Comparison of ENCODE assay signal across 8 cellular contexts in the genomic region with DNA sequence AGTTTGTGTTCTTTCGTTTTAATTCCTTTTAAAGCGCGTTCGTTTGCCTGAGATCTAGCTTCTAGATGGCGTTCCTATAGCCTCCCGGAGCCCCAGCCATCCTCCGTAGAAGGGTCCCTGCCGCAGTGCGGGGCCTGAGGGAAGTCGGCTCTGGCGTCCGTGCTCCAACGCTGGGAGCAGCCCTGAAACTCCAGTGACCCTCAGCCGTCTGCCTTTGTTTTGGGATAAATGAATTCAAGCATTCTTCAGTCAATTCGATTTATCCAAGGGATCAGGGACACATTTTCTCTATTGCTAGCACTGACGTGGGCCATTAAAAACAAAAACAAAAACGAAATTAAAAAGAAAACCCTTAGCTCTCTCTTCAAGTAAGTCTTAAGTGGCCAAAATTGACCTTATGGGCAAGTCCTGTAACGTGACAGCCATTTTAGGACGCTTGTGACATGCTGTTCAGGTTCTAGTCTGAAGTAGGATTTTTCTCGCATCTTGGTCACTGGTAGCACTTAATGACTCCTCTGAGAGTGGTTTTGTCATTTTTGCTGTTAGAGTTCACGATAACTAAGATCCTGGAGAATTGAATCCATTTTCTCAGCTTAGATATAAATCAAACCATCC. TPM values are rescaled to one million over a fixed set of nuclear protein-coding genes. Genes with fewer than 3 reads are reported as not detected.
DNase-seq lines count a peak whose midpoint lies in the region; ATAC-seq and TF ChIP-seq lines count a peak whose summit lies in the region.

No MANE protein-coding gene starts in this region.

- peaks cover 20% of the 10 kb centered on the region for H3K4me1 ChIP-seq in PC-3 (ENCODE audit: insufficient read depth, low read length)
- peaks cover 4% of the 10 kb centered on the region for H3K4me1 ChIP-seq in mesodermal cell (ENCODE audit: control insufficient read depth, insufficient read depth, low read length, poor library complexity, severe bottlenecking)
- no peaks in the 10 kb centered on the region for H3K4me1 ChIP-seq in urinary bladder (ENCODE audit: insufficient read depth)

- H3K27me3 ChIP-seq in BJ (ENCODE audit: control insufficient read depth, insufficient read depth, low read length) (no peaks in the 10 kb centered on the region), PC-3 (ENCODE audit: low read length) (no peaks in the 10 kb centered on the region)

- H3K27ac ChIP-seq in PC-3 (ENCODE audit: low read length), result no peak overlapping the region
- H3K27ac ChIP-seq in mesodermal cell (ENCODE audit: low read depth, low read length, severe bottlenecking), result peak overlapping the region; percentile 93
- H3K27ac ChIP-seq in urinary bladder (ENCODE audit: low read depth), result peak overlapping the region; percentile 92

- TSS peak; percentile 85 for BruUV-seq in PC-3 (replicated peaks; lab: Mats Ljungman, UMichigan)

- H3F3A ChIP-seq in PC-3 (ENCODE audit: low read length, unreplicated experiment), result no peaks in the 10 kb centered on the region

- ATAC-seq in HG02981 (IDR thresholded peaks at IDR 0.05; ENCODE audit: unreplicated experiment) (peak; percentile 18), PC-3 (peak; percentile 19)

- peak; percentile 13 for TF ChIP-seq POLR2A in GM18526 (IDR thresholded peaks at IDR 0.05; ENCODE audit: extremely low read depth, insufficient read length)

- H2AFZ ChIP-seq in PC-3 (ENCODE audit: low read length), result peak overlapping the region; percentile 99

- no peaks in the 10 kb centered on the region for H3K9me3 ChIP-seq in PC-3 (ENCODE audit: low read length)
- no peaks in the 10 kb centered on the region for H3K9me3 ChIP-seq in mesodermal cell (ENCODE audit: control insufficient read depth, low read length)

- 3 to 14% methylated on average over 13 to 17 of the region's 21 CpGs for WGBS in mesodermal cell (ENCODE audit: insufficient coverage in 2 of 2), 2 experiments
- 4% methylated on average over 21 of the region's 21 CpGs for WGBS in urinary bladder

- H4K20me1 ChIP-seq in PC-3 (ENCODE audit: low read length), result peaks cover 8% of the 10 kb centered on the region; the same call in 1 of the 2 replicates

- H3K4me2 ChIP-seq in PC-3 (ENCODE audit: low read length), result peak overlapping the region; percentile 95

- CTCF ChIA-PET in BJ (lab: Yijun Ruan, JAX) (interaction anchor here (0.7 kb wide), 1 partner anchor 20 kb away, joined by 3 read pairs; no protein-coding TSS in a partner anchor), PC-3 (lab: Charles Lee) (interaction anchor here (0.6 kb wide), 1 partner anchor 1212 kb away, joined by 3 read pairs; no protein-coding TSS in a partner anchor)

- no peaks in the 10 kb centered on the region for H3K36me3 ChIP-seq in BJ (ENCODE audit: control insufficient read depth, insufficient read depth, low read length)
- H3K36me3 ChIP-seq in PC-3 (ENCODE audit: low read depth, low read length), result peaks cover 3% of the 10 kb centered on the region; the same call in 1 of the 2 replicates
- H3K36me3 ChIP-seq in mesodermal cell (ENCODE audit: control insufficient read depth, insufficient read depth, low read length), result no peaks in the 10 kb centered on the region
- H3K36me3 ChIP-seq in urinary bladder (ENCODE audit: insufficient read depth), result no peaks in the 10 kb centered on the region

- H3K9me2 ChIP-seq in PC-3 (replicated peaks; ENCODE audit: low read length), result no peaks in the 10 kb centered on the region

- intact Hi-C loops in PC-3 (cut with micrococcal nuclease), result loop anchor here (5.0 kb wide), 1 partner anchor 1349 kb away; no protein-coding TSS in a partner anchor

- POLR2A ChIA-PET in BJ (lab: Charles Lee), result no interaction called here
- POLR2A ChIA-PET in PC-3 (lab: Charles Lee; ENCODE audit: unreplicated experiment), result interaction anchor here (0.6 to 1.0 kb wide), 5 partner anchors 13 to 121 kb away, joined by 3 to 6 read pairs (median 4); no protein-coding TSS in a partner anchor

- DNase-seq in BJ (ENCODE audit: low read depth), result no peak
- DNase-seq in PC-3, result no peak
- DNase-seq in dedifferentiated amniotic fluid mesenchymal stem cell (ENCODE audit: extremely low spot score), result peak; percentile 44
- DNase-seq in ecto neural progenitor cell (ENCODE audit: low spot score), result no peak

- TF ChIP-seq CTCF in BJ (IDR thresholded peaks at IDR 0.05; ENCODE audit: insufficient read depth, low read depth, low read length) (peak; percentile 28; the same call in 1 of the 2 replicates), PC-3 (conservative IDR thresholded peaks at IDR 0.05; ENCODE audit: low read depth, low read length) (no peak)

- peaks cover 36% of the 10 kb centered on the region for H3K79me2 ChIP-seq in PC-3 (ENCODE audit: low read length)

- H3K9ac ChIP-seq in PC-3 (ENCODE audit: low read length), result peak overlapping the region; percentile 71

- H3K4me3 ChIP-seq in BJ (ENCODE audit: low read depth, low read length), result peak overlapping the region; percentile 52
- H3K4me3 ChIP-seq in PC-3 (ENCODE audit: low read length), result peak overlapping the region; percentile 87
- peak overlapping the region; percentile 69 for H3K4me3 ChIP-seq in mesodermal cell (ENCODE audit: extremely low read depth, insufficient read depth, low read length, poor library complexity, severe bottlenecking)
- peak overlapping the region; percentile 77 for H3K4me3 ChIP-seq in urinary bladder (ENCODE audit: low read depth, low read length)

RNA-seq across cellular contexts. Expression of a gene that starts 0.8 kb away (rescaled TPM):
- 15.2 and 40.4 TPM in 2 replicates for polyA plus RNA-seq in BJ (2011; rRNA removed)
- 11.1 and 13.4 TPM in 2 replicates for polyA minus RNA-seq in BJ (2011; rRNA and poly(A)+ RNA removed)
- 18.1 and 25.1 TPM in 2 replicates for total RNA-seq in PC-3 (2014; rRNA removed)
- 64.7 TPM for polyA plus RNA-seq in mesodermal cell (2013, experiment 1 of 2)
- polyA plus RNA-seq in mesodermal cell (2013, experiment 2 of 2), result 64.7 TPM
- total RNA-seq in urinary bladder, result 71.8 TPM
- polyA plus RNA-seq in urinary bladder, result 12.1 TPM
